Comparison of ENCODE assay signal across 10 cellular contexts in the genomic region with DNA sequence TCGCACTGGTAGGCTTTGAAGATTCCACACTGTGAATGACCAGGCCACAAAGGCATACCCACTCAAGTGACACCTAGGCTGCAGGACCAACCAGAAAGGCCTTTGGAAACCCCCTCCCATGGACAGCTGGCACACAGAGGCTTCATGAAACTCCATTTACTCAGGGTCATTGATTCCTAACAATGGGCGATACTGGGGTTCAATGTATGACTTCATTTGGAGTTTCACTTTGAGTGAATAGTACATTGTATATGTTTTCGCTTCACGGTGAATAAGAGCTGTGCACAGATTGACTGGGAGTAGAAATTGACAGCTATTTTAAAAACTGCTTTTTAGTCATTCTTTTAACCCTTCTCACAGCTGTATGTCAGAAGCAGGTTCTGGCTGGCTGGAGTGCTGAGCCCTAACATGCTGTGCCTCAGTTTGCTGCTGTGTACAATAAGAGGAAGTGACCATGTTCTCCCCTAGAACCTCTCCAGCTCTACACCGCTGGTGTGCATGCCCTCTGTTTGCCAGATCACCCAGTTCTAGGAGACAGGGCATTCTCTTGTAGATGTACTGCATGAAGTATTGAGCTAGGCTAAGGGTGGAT. TPM values are rescaled to one million over a fixed set of nuclear protein-coding genes. Genes with fewer than 3 reads are reported as not detected.
DNase-seq lines count a peak whose midpoint lies in the region; ATAC-seq, FAIRE-seq and TF ChIP-seq lines count a peak whose summit lies in the region.
"Had no signal": no experiment of that assay in that cellular context is flagged by ENCODE, and none has a peak within 500 bp of the region (broad histone marks: within the 10 kb centered on the region; RNA-seq: fewer than 3 reads in every experiment).

No MANE protein-coding gene starts in this region.

- no peak overlapping the region for H3K4me3 ChIP-seq in neuronal stem cell (ENCODE audit: low read length in 2 of 2)
- H3K4me3 ChIP-seq: spleen, testis had no signal

- H3K27me3 ChIP-seq in neuronal stem cell (ENCODE audit: control insufficient read depth in 3 of 3, insufficient read depth in 3 of 3, low read depth in 1 of 3, low read length in 3 of 3): no peaks in the 10 kb centered on the region
- H3K27me3 ChIP-seq: spleen, testis had no signal

- H3K9me3 ChIP-seq in neuronal stem cell (replicated peaks in 1 of 2; ENCODE audit: control insufficient read depth in 2 of 2, insufficient read depth in 1 of 2, low read depth in 1 of 2, low read length in 2 of 2): peaks cover 0 to 3% of the 10 kb centered on the region in 2 donors
- H3K9me3 ChIP-seq: testis had no signal

- no CpG with 5 or more reads among the region's 5 CpGs for WGBS in neuronal stem cell (ENCODE audit: extremely low coverage in 2 of 2, insufficient read length in 2 of 2, insufficient replicate concordance in 1 of 2), 2 donors

- FAIRE-seq in GM12892 (lab: Jason Lieb, UNC): peak; percentile 83

- TF ChIP-seq POLR2A in GM12892 (IDR thresholded peaks at IDR 0.05; ENCODE audit: low read depth, low read length): peak; percentile 51; the same call in 1 of the 2 replicates

- no peak overlapping the region for H3K27ac ChIP-seq in neuronal stem cell (replicated peaks; ENCODE audit: low read length)
- H3K27ac ChIP-seq: spleen, testis had no signal

- no peak overlapping the region for H3K9ac ChIP-seq in neuronal stem cell (ENCODE audit: low read depth, low read length, poor library complexity)

- no peak overlapping the region for H2BK15ac ChIP-seq in neuronal stem cell (ENCODE audit: low read length)

- no peak overlapping the region for H4K8ac ChIP-seq in neuronal stem cell (ENCODE audit: low read depth, low read length)

- H3K14ac ChIP-seq in neuronal stem cell (ENCODE audit: low read length): no peak overlapping the region

- H3K23ac ChIP-seq in neuronal stem cell (ENCODE audit: low read depth, low read length, poor library complexity): no peak overlapping the region

- H2BK12ac ChIP-seq in neuronal stem cell (ENCODE audit: low read length): no peak overlapping the region

- no peak overlapping the region for H2AK5ac ChIP-seq in neuronal stem cell (ENCODE audit: low read depth, low read length)

- H3K36me3 ChIP-seq in neuronal stem cell (replicated peaks in 1 of 2; ENCODE audit: control insufficient read depth in 2 of 2, insufficient read depth in 2 of 2, low read length in 2 of 2): no peaks in the 10 kb centered on the region
- H3K36me3 ChIP-seq: spleen had no signal

- no peak overlapping the region for H2BK5ac ChIP-seq in neuronal stem cell (ENCODE audit: low read length)

- H4K91ac ChIP-seq in neuronal stem cell (ENCODE audit: low read depth, low read length, poor library complexity): no peak overlapping the region

- H3K4ac ChIP-seq in neuronal stem cell (ENCODE audit: low read length): no peak overlapping the region

- no peak overlapping the region for H3K18ac ChIP-seq in neuronal stem cell (ENCODE audit: low read length)

- intact Hi-C loops in left cardiac atrium (cut with DNase I): loop anchor here in 1 of 2 donors (2.0 kb wide), 1 partner anchor 168 kb away; no protein-coding TSS in a partner anchor

- H3K4me1 ChIP-seq in neuronal stem cell (ENCODE audit: control insufficient read depth in 2 of 2, insufficient read depth in 1 of 2, low read depth in 1 of 2, low read length in 2 of 2): peaks cover 1 to 2% of the 10 kb centered on the region in 2 donors
- H3K4me1 ChIP-seq: testis had no signal

- H3K4me2 ChIP-seq in neuronal stem cell (ENCODE audit: insufficient read depth, low read length, poor library complexity, severe bottlenecking): no peak overlapping the region

- no peak for DNase-seq in GM12892 (ENCODE audit: insufficient read length)
- DNase-seq in GM19240 (ENCODE audit: insufficient read length, low spot score): peak; percentile 31
- no peak for DNase-seq in left cardiac atrium
- no peak for DNase-seq in neuronal stem cell (ENCODE audit: low spot score)
- no peak for DNase-seq in stimulated activated CD4-positive, alpha-beta T cell treated with anti-CD3 and anti-CD28 coated beads, Interleukin-4, amount 100 ng/mL, for 24 hours
- no peak for DNase-seq in NCI-H2196 treated with DMSO at 0.1 percent for 48 hours (lab: John Stamatoyannopoulos, UW; ENCODE audit: unreplicated experiment)
- DNase-seq: spleen, testis had no signal

- ATAC-seq in HG02840 (IDR thresholded peaks at IDR 0.05; ENCODE audit: low FRiP score, unreplicated experiment): peak; percentile 80
- peak; percentile 82 for ATAC-seq in HG03575 (IDR thresholded peaks at IDR 0.05; ENCODE audit: extremely low read depth, insufficient number of reproducible peaks, low FRiP score, unreplicated experiment)
- no peak for ATAC-seq in left cardiac atrium

- no peak overlapping the region for H2BK120ac ChIP-seq in neuronal stem cell (ENCODE audit: low read depth, low read length)

- H3K79me1 ChIP-seq in neuronal stem cell (ENCODE audit: low read depth, low read length): no peaks in the 10 kb centered on the region

- H2AFZ ChIP-seq in neuronal stem cell (ENCODE audit: low read length): no peak overlapping the region

RNA-seq across cellular contexts. Expression of gene CX3CR1, which starts 15.4 kb away (rescaled TPM):
- 0.11 TPM for polyA plus RNA-seq in GM12892 (2012; ENCODE audit: missing spikeins)
- 1 to 10 TPM in 1 of 2 donors, under 1 TPM in 1; 0.60 to 1.4 TPM for total RNA-seq in left cardiac atrium
- polyA plus RNA-seq in neuronal stem cell (2013, experiment 1 of 2): 0.10 TPM
- polyA plus RNA-seq in neuronal stem cell (2013, experiment 2 of 2): 0.18 TPM

RNA-seq across cellular contexts. Expression of gene CCR8, which starts 34.2 kb away (rescaled TPM):
- 9.3 TPM for polyA plus RNA-seq in GM12892 (2012; ENCODE audit: missing spikeins)
- not detected for total RNA-seq in left cardiac atrium
- not detected for polyA plus RNA-seq in neuronal stem cell (2013, experiment 1 of 2)
- not detected for polyA plus RNA-seq in neuronal stem cell (2013, experiment 2 of 2)
- total RNA-seq: testis had no signal

Comparison
In these comparisons a context has a peak if more than half of its experiments do, and no peak if none do; other contexts are left out.
1. ATAC-seq: peak in HG02840 (single experiment) and HG03575 (single experiment); none in left cardiac atrium (0 of 2).